8 cellular contexts compared by ENCODE assay signal in genomic region chr2:223943561-223944008, GRCh38. TPM values are rescaled to one million over a fixed set of nuclear protein-coding genes. Genes with fewer than 3 reads are reported as not detected.
DNase-seq lines count a peak whose midpoint lies in the region; ATAC-seq and TF ChIP-seq lines count a peak whose summit lies in the region.

No MANE protein-coding gene starts in this region.

- H3K27ac ChIP-seq in GM23248: peak overlapping the region; percentile 74
- peak overlapping the region; percentile 73 for H3K27ac ChIP-seq in RWPE2 (ENCODE audit: poor library complexity, severe bottlenecking)
- peak overlapping the region; percentile 84 for H3K27ac ChIP-seq in neutrophil

- H3K27me3 ChIP-seq in GM23248 (replicated peaks; ENCODE audit: insufficient read depth): no peaks in the 10 kb centered on the region
- no peaks in the 10 kb centered on the region for H3K27me3 ChIP-seq in RWPE2 (ENCODE audit: insufficient read depth, poor library complexity, severe bottlenecking)
- H3K27me3 ChIP-seq in neutrophil: no peaks in the 10 kb centered on the region

- H3K4me1 ChIP-seq in GM23248 (ENCODE audit: insufficient read depth): peaks cover 19% of the 10 kb centered on the region
- peaks cover 24% of the 10 kb centered on the region for H3K4me1 ChIP-seq in RWPE2 (ENCODE audit: insufficient read depth, poor library complexity, severe bottlenecking)
- peaks cover 43 to 52% of the 10 kb centered on the region in 2 experiments for H3K4me1 ChIP-seq in neutrophil (ENCODE audit: control insufficient read depth in 1 of 2, insufficient read depth in 1 of 2, low read depth in 1 of 2, low read length in 1 of 2)

- H3K4me3 ChIP-seq in GM23248 (peak overlapping the region; percentile 97), RWPE2 (ENCODE audit: severe bottlenecking) (peak overlapping the region; percentile 85), epithelial cell of esophagus (ENCODE audit: low read length) (peak overlapping the region; percentile 84), neutrophil (ENCODE audit: low read depth in 1 of 2, low read length in 1 of 2) (peak overlapping the region; percentile 82 to 93)

- peak overlapping the region; percentile 97 for H3K4me2 ChIP-seq in GM23248 (ENCODE audit: unreplicated experiment)

- H3K79me2 ChIP-seq in GM23248 (ENCODE audit: insufficient read depth): peaks cover 60% of the 10 kb centered on the region

- no peak for TF ChIP-seq CTCF in RWPE2 (IDR thresholded peaks at IDR 0.05; ENCODE audit: poor library complexity, severe bottlenecking)
- TF ChIP-seq CTCF in epithelial cell of esophagus (IDR thresholded peaks at IDR 0.05; ENCODE audit: insufficient read depth, low read depth, low read length, missing control alignments): no peak
- no peak for TF ChIP-seq CTCF in neutrophil (IDR thresholded peaks at IDR 0.05)

- DNase-seq in GM23248 (peak; percentile 76), RWPE2 (ENCODE audit: low spot score) (no peak), epithelial cell of esophagus (ENCODE audit: low read depth) (peak; percentile 43), NCI-H1105 (lab: John Stamatoyannopoulos, UW) (no peak)
- DNase-seq in activated CD8-positive, alpha-beta memory T cell treated with anti-CD3 and anti-CD28 coated beads, Interleukin-2, amount 50 U/mL, for 48 hours: no peak

- ATAC-seq in RWPE2 (ENCODE audit: low read depth) (peak; percentile 40), HG03280 (IDR thresholded peaks at IDR 0.05; ENCODE audit: unreplicated experiment) (no peak), GM21737 (IDR thresholded peaks at IDR 0.05; ENCODE audit: unreplicated experiment) (no peak)

- H3K9me2 ChIP-seq in GM23248 (ENCODE audit: insufficient read depth): no peaks in the 10 kb centered on the region

- H4K20me1 ChIP-seq in GM23248 (ENCODE audit: insufficient read depth): no peaks in the 10 kb centered on the region

- peak overlapping the region; percentile 91 for H3K9ac ChIP-seq in GM23248

- 0 to 1% methylated on average over 7 of the region's 7 CpGs for WGBS in GM23248 (ENCODE audit: low coverage in 1 of 2, low lambda C conversion rate in 2 of 2, missing lambda C conversion rate in 2 of 2), 2 experiments

- in situ Hi-C loops in GM23248 (cut with MboI): no loop called here

- H2AFZ ChIP-seq in GM23248: peak overlapping the region; percentile 70; the same call in 1 of the 2 replicates

- H3K36me3 ChIP-seq in GM23248 (ENCODE audit: low read depth) (no peaks in the 10 kb centered on the region), RWPE2 (ENCODE audit: low read depth) (peaks cover 8% of the 10 kb centered on the region), neutrophil (no peaks in the 10 kb centered on the region)

- H3K9me3 ChIP-seq in GM23248 (ENCODE audit: low read depth) (no peaks in the 10 kb centered on the region), RWPE2 (ENCODE audit: severe bottlenecking) (no peaks in the 10 kb centered on the region), neutrophil (no peaks in the 10 kb centered on the region)

- H3F3A ChIP-seq in GM23248 (ENCODE audit: insufficient read depth): peaks cover 37% of the 10 kb centered on the region

RNA-seq across cellular contexts. Expression of gene WDFY1, which starts 1.6 kb away (rescaled TPM):
- total RNA-seq in GM23248 (2014; rRNA removed; shearing (Covaris generic)): 76.9 and 81.2 TPM in 2 replicates
- polyA plus RNA-seq in GM23248 (2016; fragmentation: Nextera tagmentation; extraction: Ambion mirVana): 60.6 and 65.1 TPM in 2 replicates

RNA-seq across cellular contexts. Expression of gene MRPL44, which starts 13.7 kb away (rescaled TPM):
- total RNA-seq in GM23248 (2014; rRNA removed; shearing (Covaris generic)): 34.4 and 34.9 TPM in 2 replicates
- 24.1 and 27.8 TPM in 2 replicates for polyA plus RNA-seq in GM23248 (2016; fragmentation: Nextera tagmentation; extraction: Ambion mirVana)

Comparison
In these comparisons a context has a peak if more than half of its experiments do, and no peak if none do; other contexts are left out.
1. DNase-seq: peak in GM23248 (single experiment) and epithelial cell of esophagus (single experiment); none in RWPE2 (single experiment), activated CD8-positive, alpha-beta memory T cell treated with anti-CD3 and anti-CD28 coated beads, Interleukin-2, amount 50 U/mL, for 48 hours (single experiment) and NCI-H1105 (single experiment).
2. Peak in every context shown above with its lines, with median percentiles within 50 percentile points of each other: H3K27ac ChIP-seq and H3K4me3 ChIP-seq.